In genomic region chr2:9680082-9680481, GRCh38 we compare ENCODE assay signal across 18 cellular contexts. TPM values are rescaled to one million over a fixed set of nuclear protein-coding genes. Genes with fewer than 3 reads are reported as not detected.
A peak's percentile ranks its signal among the peaks of the same experiment; 100 is the strongest.
DNase-seq lines count a peak whose midpoint lies in the region; ATAC-seq and TF ChIP-seq lines count a peak whose summit lies in the region.
"Had no signal": no experiment of that assay in that cellular context is flagged by ENCODE, and none has a peak within 500 bp of the region (broad histone marks: within the 10 kb centered on the region; RNA-seq: fewer than 3 reads in every experiment).

No MANE protein-coding gene starts in this region.

- no peak for TF ChIP-seq CTCF in natural killer cell (IDR thresholded peaks at IDR 0.05)

- no peak overlapping the region for H3K4me3 ChIP-seq in BLaER1 treated with 17β-estradiol and CSF1 and Interleukin-3, amounts not matched to agents 10 nM and 100 nM
- H3K4me3 ChIP-seq: GM23338 had no signal

- peaks cover 0 to 13% (median 0%) of the 10 kb centered on the region in 11 experiments; a peak in 6 of 22 replicates for H3K9me3 ChIP-seq in BLaER1 treated with 17β-estradiol and CSF1 and Interleukin-3, amounts not matched to agents 10 nM and 100 nM (replicated peaks in 1 of 11)

- no peaks in the 10 kb centered on the region for H3K27me3 Mint-ChIP-seq in activated CD4-positive, alpha-beta memory T cell treated with anti-CD3 and anti-CD28 coated beads, Interleukin-2, amount 10 ng/mL, durations not matched to agents 7 days and 5 days
- H3K27me3 Mint-ChIP-seq in activated CD4-positive, alpha-beta memory T cell treated with anti-CD3 and anti-CD28 coated beads for 36 hours: no peaks in the 10 kb centered on the region
- no peaks in the 10 kb centered on the region for H3K27me3 Mint-ChIP-seq in activated T-helper 17 cell treated with anti-CD3 and anti-CD28 coated beads, Interleukin-2, amount 50 U/mL, for 72 hours
- H3K27me3 Mint-ChIP-seq in natural killer cell (ENCODE audit: low read depth in 2 of 2): no peaks in the 10 kb centered on the region
- H3K27me3 Mint-ChIP-seq: CD4-positive, alpha-beta T cell had no signal

- no peak for DNase-seq in activated CD4-positive, alpha-beta memory T cell treated with anti-CD3 and anti-CD28 coated beads, Interleukin-2, amount 10 ng/mL, durations not matched to agents 7 days and 5 days
- DNase-seq in activated CD4-positive, alpha-beta memory T cell treated with anti-CD3 and anti-CD28 coated beads for 36 hours: no peak
- DNase-seq in natural killer cell: no peak
- no peak for DNase-seq in activated gamma-delta T cell treated with Interleukin-2 at 50 U/mL for 16 hours
- DNase-seq in amniotic stem cell (lab: John Stamatoyannopoulos, UW): no peak
- DNase-seq: 8988T; AML-193; C1 segment of cervical spinal cord; CD4-positive, alpha-beta T cell; DMS153; DMS79 treated with DMSO at 0.1 percent for 48 hours; EL; H7 had no signal

- no peaks in the 10 kb centered on the region for H3K36me3 ChIP-seq in BLaER1 treated with 17β-estradiol and CSF1 and Interleukin-3, amounts not matched to agents 10 nM and 100 nM

- H3K4me2 ChIP-seq in BLaER1 treated with 17β-estradiol and CSF1 and Interleukin-3, amounts not matched to agents 10 nM and 100 nM: peak overlapping the region in 10 of 11 experiments; percentile 77 to 93 (median 84); a peak in 20 of 22 replicates
- H3K4me2 ChIP-seq: GM23338 had no signal

- H3K9me3 Mint-ChIP-seq in activated CD4-positive, alpha-beta memory T cell treated with anti-CD3 and anti-CD28 coated beads, Interleukin-2, amount 10 ng/mL, durations not matched to agents 7 days and 5 days: peaks cover 7% of the 10 kb centered on the region
- H3K9me3 Mint-ChIP-seq in activated CD4-positive, alpha-beta memory T cell treated with anti-CD3 and anti-CD28 coated beads for 36 hours: no peaks in the 10 kb centered on the region
- H3K9me3 Mint-ChIP-seq in activated T-helper 17 cell treated with anti-CD3 and anti-CD28 coated beads, Interleukin-2, amount 50 U/mL, for 72 hours: no peaks in the 10 kb centered on the region
- no peaks in the 10 kb centered on the region for H3K9me3 Mint-ChIP-seq in natural killer cell
- H3K9me3 Mint-ChIP-seq: CD4-positive, alpha-beta T cell; GM23338 had no signal

- POLR2A ChIA-PET in activated CD4-positive, alpha-beta memory T cell treated with anti-CD3 and anti-CD28 coated beads, Interleukin-2, amount 10 ng/mL, durations not matched to agents 7 days and 5 days (lab: Charles Lee): interaction anchor here (0.7 to 2.9 kb wide), 5 partner anchors 19 to 62 kb away, joined by 3 to 17 read pairs (median 8); partner anchors contain the start of gene YWHAQ
- POLR2A ChIA-PET in activated CD4-positive, alpha-beta memory T cell treated with anti-CD3 and anti-CD28 coated beads for 36 hours (lab: Charles Lee): no interaction called here

- no peak for ATAC-seq in activated T-helper 17 cell treated with anti-CD3 and anti-CD28 coated beads, Interleukin-2, amount 50 U/mL, for 72 hours (replicated peaks)
- ATAC-seq in natural killer cell (no peak), GM21723 (IDR thresholded peaks at IDR 0.05; ENCODE audit: unreplicated experiment) (no peak)
- ATAC-seq: GM23338 had no signal

- H3K9ac ChIP-seq in BLaER1 treated with 17β-estradiol and CSF1 and Interleukin-3, amounts not matched to agents 10 nM and 100 nM: peak overlapping the region in 4 of 11 experiments; percentile 76 to 80 (median 78); a peak in 6 of 22 replicates

- no peaks in the 10 kb centered on the region for H4K20me1 ChIP-seq in BLaER1 treated with 17β-estradiol and CSF1 and Interleukin-3, amounts not matched to agents 10 nM and 100 nM

- intact Hi-C loops in activated CD4-positive, alpha-beta memory T cell treated with anti-CD3 and anti-CD28 coated beads for 36 hours (cut with micrococcal nuclease): no loop called here
- intact Hi-C loops in natural killer cell (cut with micrococcal nuclease): loop anchor here (2.0 kb wide), 1 partner anchor 49 kb away; the partner anchor contains the start of gene YWHAQ

- peaks cover 32 to 71% (median 65%) of the 10 kb centered on the region in 10 experiments for H3K4me1 ChIP-seq in BLaER1 treated with 17β-estradiol and CSF1 and Interleukin-3, amounts not matched to agents 10 nM and 100 nM

- H3K36me3 Mint-ChIP-seq in activated CD4-positive, alpha-beta memory T cell treated with anti-CD3 and anti-CD28 coated beads, Interleukin-2, amount 10 ng/mL, durations not matched to agents 7 days and 5 days (ENCODE audit: low read depth): peaks cover 13% of the 10 kb centered on the region
- H3K36me3 Mint-ChIP-seq in activated CD4-positive, alpha-beta memory T cell treated with anti-CD3 and anti-CD28 coated beads for 36 hours: no peaks in the 10 kb centered on the region
- H3K36me3 Mint-ChIP-seq in activated T-helper 17 cell treated with anti-CD3 and anti-CD28 coated beads, Interleukin-2, amount 50 U/mL, for 72 hours (ENCODE audit: low read depth): no peaks in the 10 kb centered on the region
- no peaks in the 10 kb centered on the region for H3K36me3 Mint-ChIP-seq in natural killer cell

- H3K27ac ChIP-seq in BLaER1 treated with 17β-estradiol and CSF1 and Interleukin-3, amounts not matched to agents 10 nM and 100 nM: peak overlapping the region in 9 of 11 experiments; percentile 80 to 95 (median 89); a peak in 18 of 22 replicates
- H3K27ac ChIP-seq: HL-60 had no signal

- peaks cover 25% of the 10 kb centered on the region for H3K4me1 Mint-ChIP-seq in activated CD4-positive, alpha-beta memory T cell treated with anti-CD3 and anti-CD28 coated beads, Interleukin-2, amount 10 ng/mL, durations not matched to agents 7 days and 5 days
- H3K4me1 Mint-ChIP-seq in activated CD4-positive, alpha-beta memory T cell treated with anti-CD3 and anti-CD28 coated beads for 36 hours (ENCODE audit: low read depth): peaks cover 14% of the 10 kb centered on the region
- peaks cover 14% of the 10 kb centered on the region for H3K4me1 Mint-ChIP-seq in activated T-helper 17 cell treated with anti-CD3 and anti-CD28 coated beads, Interleukin-2, amount 50 U/mL, for 72 hours
- H3K4me1 Mint-ChIP-seq in natural killer cell: peaks cover 21 to 25% of the 10 kb centered on the region in 2 donors

- H3K27me3 ChIP-seq in BLaER1 treated with 17β-estradiol and CSF1 and Interleukin-3, amounts not matched to agents 10 nM and 100 nM: no peaks in the 10 kb centered on the region

- H3K4me3 Mint-ChIP-seq in activated CD4-positive, alpha-beta memory T cell treated with anti-CD3 and anti-CD28 coated beads, Interleukin-2, amount 10 ng/mL, durations not matched to agents 7 days and 5 days: no peak overlapping the region
- H3K4me3 Mint-ChIP-seq in activated CD4-positive, alpha-beta memory T cell treated with anti-CD3 and anti-CD28 coated beads for 36 hours: no peak overlapping the region
- H3K4me3 Mint-ChIP-seq in activated T-helper 17 cell treated with anti-CD3 and anti-CD28 coated beads, Interleukin-2, amount 50 U/mL, for 72 hours: no peak overlapping the region
- no peak overlapping the region for H3K4me3 Mint-ChIP-seq in natural killer cell
- H3K4me3 Mint-ChIP-seq: CD4-positive, alpha-beta T cell; GM23338 had no signal

- CTCF ChIA-PET in activated CD4-positive, alpha-beta memory T cell treated with anti-CD3 and anti-CD28 coated beads, Interleukin-2, amount 10 ng/mL, durations not matched to agents 7 days and 5 days (lab: Charles Lee): interaction anchor here (1.2 to 2.7 kb wide), 2 partner anchors 13 to 24 kb away, joined by 4 to 10 read pairs; no protein-coding TSS in a partner anchor
- CTCF ChIA-PET in activated CD4-positive, alpha-beta memory T cell treated with anti-CD3 and anti-CD28 coated beads for 36 hours (lab: Charles Lee): no interaction called here

- peak overlapping the region; percentile 89 for H3K27ac Mint-ChIP-seq in activated CD4-positive, alpha-beta memory T cell treated with anti-CD3 and anti-CD28 coated beads, Interleukin-2, amount 10 ng/mL, durations not matched to agents 7 days and 5 days
- no peak overlapping the region for H3K27ac Mint-ChIP-seq in activated CD4-positive, alpha-beta memory T cell treated with anti-CD3 and anti-CD28 coated beads for 36 hours
- H3K27ac Mint-ChIP-seq in activated T-helper 17 cell treated with anti-CD3 and anti-CD28 coated beads, Interleukin-2, amount 50 U/mL, for 72 hours: peak overlapping the region; percentile 68
- H3K27ac Mint-ChIP-seq in natural killer cell: peak overlapping the region; percentile 96 to 99
- H3K27ac Mint-ChIP-seq: CD4-positive, alpha-beta T cell; GM23338 had no signal

RNA-seq across cellular contexts. Expression of gene YWHAQ, which starts 49.3 kb away (rescaled TPM):
- 100 to 1,000 TPM; 335 to 351 TPM for total RNA-seq in activated CD4-positive, alpha-beta memory T cell treated with anti-CD3 and anti-CD28 coated beads, Interleukin-2, amount 10 ng/mL, durations not matched to agents 7 days and 5 days
- 100 to 1,000 TPM; 495 to 541 TPM for total RNA-seq in activated CD4-positive, alpha-beta memory T cell treated with anti-CD3 and anti-CD28 coated beads for 36 hours
- total RNA-seq in activated T-helper 17 cell treated with anti-CD3 and anti-CD28 coated beads, Interleukin-2, amount 50 U/mL, for 72 hours: 100 to 1,000 TPM; 283 TPM
- 100 to 1,000 TPM; 227 to 240 (median 238) TPM for total RNA-seq in natural killer cell
